ENCODE assay signal across 1 cellular context in genomic region chr10:102460836-102461186, GRCh38.
TF ChIP-seq lines count a peak whose summit lies in the region.

No MANE protein-coding gene starts in this region.

TF ChIP-seq in GM12891, 5 proteins besides CTCF, POLR2A, EP300 and RAD21:
- TF ChIP-seq POU2F2 (IDR thresholded peaks at IDR 0.05; ENCODE audit: low read depth, low read length) (no peak), SPI1 (IDR thresholded peaks at IDR 0.05; ENCODE audit: low read depth, low read length) (no peak), POLR2AphosphoS5 (IDR thresholded peaks at IDR 0.05; ENCODE audit: low read depth, low read length) (no peak), PAX5 (IDR thresholded peaks at IDR 0.05; ENCODE audit: insufficient read depth, low read length, severe bottlenecking) (no peak), TAF1 (IDR thresholded peaks at IDR 0.05; ENCODE audit: low read depth, low read length) (no peak)
